Comparison of ENCODE assay signal across 8 cellular contexts in the genomic region with DNA sequence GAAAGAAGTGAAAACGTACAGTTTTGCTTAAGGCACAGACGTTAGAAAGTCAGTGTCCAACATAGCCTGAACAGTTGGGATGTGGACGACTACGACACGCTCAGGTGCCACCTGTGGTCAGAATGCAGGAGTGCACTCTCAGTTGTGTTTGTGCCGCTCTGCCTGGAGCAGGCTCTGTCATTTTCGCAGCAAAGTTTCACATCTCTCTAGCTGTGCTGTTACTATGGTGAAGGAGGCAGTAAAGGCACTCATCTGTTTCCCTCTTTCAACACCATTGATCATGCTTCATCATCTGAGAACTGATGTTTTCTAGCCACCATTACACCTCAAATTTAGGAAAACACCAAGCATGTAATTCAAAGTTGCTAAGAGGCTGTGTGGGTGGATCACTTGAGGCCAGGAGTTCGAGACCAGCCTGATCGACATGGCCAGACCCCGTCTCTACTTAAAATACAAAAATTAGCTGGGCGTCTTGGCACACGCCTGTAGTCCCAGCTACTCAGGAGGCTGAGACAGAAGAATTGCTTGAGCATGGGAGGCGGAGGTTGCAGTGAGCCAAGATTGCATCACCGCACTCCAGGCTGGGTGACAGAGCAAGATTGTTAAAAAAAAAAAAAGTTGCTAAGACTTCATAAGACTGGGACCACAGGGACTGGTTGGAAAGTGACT. TPM values are rescaled to one million over a fixed set of nuclear protein-coding genes. Genes with fewer than 3 reads are reported as not detected.
DNase-seq lines count a peak whose midpoint lies in the region; ATAC-seq and TF ChIP-seq lines count a peak whose summit lies in the region.

No MANE protein-coding gene starts in this region.

- ATAC-seq in GM21447 (IDR thresholded peaks at IDR 0.05; ENCODE audit: unreplicated experiment) (peak; percentile 98), HG03558 (IDR thresholded peaks at IDR 0.05; ENCODE audit: extremely low read depth, unreplicated experiment) (peak; percentile 100)

- DNase-seq in NCI-H2196 (lab: John Stamatoyannopoulos, UW; ENCODE audit: unreplicated experiment): peak; percentile 11
- no peak for DNase-seq in NCI-H2196 treated with DMSO at 0.1 percent for 48 hours (lab: John Stamatoyannopoulos, UW; ENCODE audit: unreplicated experiment)
- peak; percentile 37 for DNase-seq in RPMI7951 (ENCODE audit: low read depth)
- DNase-seq in mesenchymal stem cell: peak; percentile 6
- no peak for DNase-seq in smooth muscle cell (lab: John Stamatoyannopoulos, UW; ENCODE audit: unreplicated experiment)

- H2BK120ac ChIP-seq in mesenchymal stem cell (ENCODE audit: low read depth, low read length): no peak overlapping the region

- H4K8ac ChIP-seq in mesenchymal stem cell (ENCODE audit: low read length): no peak overlapping the region

- no peak overlapping the region for H2AFZ ChIP-seq in mesenchymal stem cell (ENCODE audit: low read depth, low read length)
- H2AFZ ChIP-seq in smooth muscle cell (ENCODE audit: low read depth): no peak overlapping the region

- H3K79me2 ChIP-seq in smooth muscle cell (ENCODE audit: low read depth): no peaks in the 10 kb centered on the region

- no peaks in the 10 kb centered on the region for H3K27me3 Mint-ChIP-seq in brain

- H4K91ac ChIP-seq in mesenchymal stem cell (ENCODE audit: low read length): no peak overlapping the region

- no peak overlapping the region for H2BK12ac ChIP-seq in mesenchymal stem cell (ENCODE audit: low read length in 2 of 2)

- H3K36me3 Mint-ChIP-seq in brain: no peaks in the 10 kb centered on the region

- 66% methylated on average over 14 of the region's 14 CpGs for WGBS in mesenchymal stem cell
- WGBS in smooth muscle cell (ENCODE audit: low lambda C conversion rate): 73% methylated on average over 14 of the region's 14 CpGs

- H3K4me3 Mint-ChIP-seq in brain: no peak overlapping the region

- peaks cover 5% of the 10 kb centered on the region for H3K4me1 Mint-ChIP-seq in brain

- H3K79me1 ChIP-seq in mesenchymal stem cell (replicated peaks; ENCODE audit: low read length, poor library complexity, severe bottlenecking): no peaks in the 10 kb centered on the region

- H3K36me3 ChIP-seq in mesenchymal stem cell (ENCODE audit: control insufficient read depth in 1 of 2, insufficient read depth in 2 of 2, low read depth in 1 of 2, low read length in 2 of 2): no peaks in the 10 kb centered on the region
- no peaks in the 10 kb centered on the region for H3K36me3 ChIP-seq in smooth muscle cell (ENCODE audit: low read depth)

- H3K23ac ChIP-seq in mesenchymal stem cell (ENCODE audit: low read length in 2 of 2): no peak overlapping the region

- H4K20me1 ChIP-seq in smooth muscle cell (ENCODE audit: low read depth): no peaks in the 10 kb centered on the region

- no peak overlapping the region for H2BK5ac ChIP-seq in mesenchymal stem cell (ENCODE audit: low read depth, low read length, poor library complexity, severe bottlenecking)

- H3K27ac Mint-ChIP-seq in brain: no peak overlapping the region

- H2AK5ac ChIP-seq in mesenchymal stem cell (ENCODE audit: low read length, severe bottlenecking): no peak overlapping the region

- H3K4me2 ChIP-seq in mesenchymal stem cell (ENCODE audit: low read length, poor library complexity, severe bottlenecking) (no peak overlapping the region), smooth muscle cell (no peak overlapping the region)

- H3K9me3 ChIP-seq in mesenchymal stem cell (ENCODE audit: control insufficient read depth, low read length) (no peaks in the 10 kb centered on the region), smooth muscle cell (replicated peaks; ENCODE audit: low read depth) (no peaks in the 10 kb centered on the region)

- H3K4me1 ChIP-seq in mesenchymal stem cell (ENCODE audit: control insufficient read depth, insufficient read depth, low read depth, low read length): peaks cover 2% of the 10 kb centered on the region
- H3K4me1 ChIP-seq in smooth muscle cell (ENCODE audit: low read depth): no peaks in the 10 kb centered on the region

- H3F3A ChIP-seq in smooth muscle cell (ENCODE audit: low read depth): no peaks in the 10 kb centered on the region

- no peak overlapping the region for H3K18ac ChIP-seq in mesenchymal stem cell (ENCODE audit: low read depth in 1 of 2, low read length in 2 of 2)

- no peak overlapping the region for H2BK15ac ChIP-seq in mesenchymal stem cell (ENCODE audit: low read depth, poor library complexity, severe bottlenecking)

- H3K27ac ChIP-seq in mesenchymal stem cell (ENCODE audit: low read length, poor library complexity, severe bottlenecking): no peak overlapping the region
- no peak overlapping the region for H3K27ac ChIP-seq in smooth muscle cell (ENCODE audit: low read depth)

- H3K4ac ChIP-seq in mesenchymal stem cell (ENCODE audit: low read depth in 1 of 2, low read length in 2 of 2): no peak overlapping the region

- H3K4me3 ChIP-seq in mesenchymal stem cell (ENCODE audit: insufficient read depth in 1 of 2, low read depth in 1 of 2, low read length in 2 of 2) (no peak overlapping the region), smooth muscle cell (no peak overlapping the region)

- H3K27me3 ChIP-seq in mesenchymal stem cell (ENCODE audit: control insufficient read depth in 1 of 2, insufficient read depth in 1 of 2, low read length in 2 of 2) (peaks cover 0 to 5% of the 10 kb centered on the region in 2 experiments), smooth muscle cell (ENCODE audit: low read depth) (no peaks in the 10 kb centered on the region)

- peak; percentile 43 to 44 for TF ChIP-seq CTCF in brain (conservative IDR thresholded peaks at IDR 0.05)
- no peak for TF ChIP-seq CTCF in smooth muscle cell (IDR thresholded peaks at IDR 0.05; ENCODE audit: borderline replicate concordance, insufficient read depth, poor library complexity, severe bottlenecking)

- no peak overlapping the region for H3K14ac ChIP-seq in mesenchymal stem cell (ENCODE audit: low read length in 2 of 2)

- H3K9ac ChIP-seq in mesenchymal stem cell (ENCODE audit: low read length) (no peak overlapping the region), smooth muscle cell (ENCODE audit: low read depth) (no peak overlapping the region)

- H3K9me3 Mint-ChIP-seq in brain: no peaks in the 10 kb centered on the region

RNA-seq across cellular contexts. Expression of gene DNAJA2, which starts 44.9 kb away (rescaled TPM):
- total RNA-seq in RPMI7951 (2014; rRNA removed; shearing (Covaris generic)): 66.7 and 70.0 TPM in 2 replicates
- polyA plus RNA-seq in brain (ENCODE audit: insufficient read depth, low read depth, low replicate concordance): 41.6 TPM
- polyA plus RNA-seq in mesenchymal stem cell (2013, experiment 1 of 2): 34.0 TPM
- polyA plus RNA-seq in mesenchymal stem cell (2013, experiment 2 of 2): 34.4 TPM
- 36.4 and 51.5 TPM in 2 replicates for total RNA-seq in smooth muscle cell
- polyA plus RNA-seq in smooth muscle cell: 49.3 and 52.2 TPM in 2 replicates

Comparison
In these comparisons a context has a peak if more than half of its experiments do, and no peak if none do; other contexts are left out.
1. DNase-seq: peak in NCI-H2196 (single experiment), RPMI7951 (single experiment) and mesenchymal stem cell (single experiment); none in NCI-H2196 treated with DMSO at 0.1 percent for 48 hours (single experiment) and smooth muscle cell (single experiment).